ENCODE assay signal across 8 cellular contexts in genomic region chr1:39410915-39411436, GRCh38.
DNase-seq lines count a peak whose midpoint lies in the region; TF ChIP-seq lines count a peak whose summit lies in the region.

No MANE protein-coding gene starts in this region.

- H3K27me3 ChIP-seq in PC-9 (ENCODE audit: insufficient read depth, low read depth), result no peaks in the 10 kb centered on the region
- H3K27me3 ChIP-seq in neuron (ENCODE audit: insufficient read depth, low read length), result no peaks in the 10 kb centered on the region

- peaks cover 14% of the 10 kb centered on the region for H4K20me1 ChIP-seq in PC-9 (ENCODE audit: insufficient read depth)

- H2AFZ ChIP-seq in PC-9 (no peak overlapping the region), neuron (ENCODE audit: low read depth, low read length) (no peak overlapping the region)

- H3K4me2 ChIP-seq in PC-9, result peak overlapping the region; percentile 99

- H3K79me2 ChIP-seq in PC-9 (ENCODE audit: low read depth), result peaks cover 55% of the 10 kb centered on the region

- H3K4me3 ChIP-seq in PC-9, result peak overlapping the region; percentile 97
- peak overlapping the region; percentile 53 to 66 for H3K4me3 ChIP-seq in foreskin fibroblast (ENCODE audit: low read depth in 1 of 2, low read length in 2 of 2)
- peak overlapping the region; percentile 85 for H3K4me3 ChIP-seq in neuron (ENCODE audit: low read length)

- peaks cover 19% of the 10 kb centered on the region for H3F3A ChIP-seq in PC-9 (ENCODE audit: insufficient read depth, low read depth)

- H3K9me2 ChIP-seq in PC-9 (ENCODE audit: insufficient read depth), result no peaks in the 10 kb centered on the region

- TF ChIP-seq CTCF in PC-9 (conservative IDR thresholded peaks at IDR 0.05), result peak; percentile 81
- peak; percentile 95 for TF ChIP-seq CTCF in foreskin fibroblast (IDR thresholded peaks at IDR 0.05; ENCODE audit: low read depth, low read length)

- H3K9me3 ChIP-seq in PC-9 (ENCODE audit: insufficient read depth, low read depth) (no peaks in the 10 kb centered on the region), neuron (ENCODE audit: low read length) (no peaks in the 10 kb centered on the region)

- intact Hi-C loops in PC-9 (cut with micrococcal nuclease; ENCODE audit: unreplicated experiment), result loop anchor here (1.0 to 10.0 kb wide), 5 partner anchors 24 to 308 kb away; no protein-coding TSS in a partner anchor

- peaks cover 7% of the 10 kb centered on the region; the same call in 1 of the 2 replicates for H3K36me3 ChIP-seq in PC-9 (ENCODE audit: low read depth)
- peaks cover 29% of the 10 kb centered on the region for H3K36me3 ChIP-seq in neuron (ENCODE audit: insufficient read depth, low read length)

- no TSS peak for BruUV-seq in PC-9 (replicated peaks; lab: Mats Ljungman, UMichigan)

- DNase-seq in AG08396 (ENCODE audit: low spot score), result peak; percentile 86
- DNase-seq in HCEC 1CT, result peak; percentile 90
- DNase-seq in PC-9, result peak; percentile 86
- peak; percentile 32 to 39 for DNase-seq in activated T-helper 1 cell treated with anti-CD3 and anti-CD28 coated beads, Interleukin-2, amount 50 U/mL, for 16 hours (ENCODE audit: low read depth in 1 of 2, low spot score in 1 of 2)
- DNase-seq in foreskin fibroblast, result peak; percentile 90 to 97
- peak; percentile 74 for DNase-seq in superior temporal gyrus (ENCODE audit: extremely low spot score)
- DNase-seq in GOT3 (lab: John Stamatoyannopoulos, UW), result no peak

- POLR2A ChIA-PET in PC-9 (lab: Charles Lee; ENCODE audit: unreplicated experiment), result interaction anchor here (0.6 to 0.9 kb wide), 11 partner anchors 9 to 566 kb away, joined by 3 to 16 read pairs (median 6); partner anchors contain the start of gene PPIE

- H3K4me1 ChIP-seq in PC-9 (replicated peaks; ENCODE audit: insufficient read depth) (peaks cover 63% of the 10 kb centered on the region), neuron (ENCODE audit: insufficient read depth, low read length) (peaks cover 68% of the 10 kb centered on the region)

- H3K27ac ChIP-seq in PC-9, result no peak overlapping the region

- CTCF ChIA-PET in PC-9 (lab: Charles Lee), result interaction anchor here (0.5 to 3.4 kb wide), 20 partner anchors 8 to 447 kb away, joined by 3 to 22 read pairs (median 6); no protein-coding TSS in a partner anchor
